In the genomic region with DNA sequence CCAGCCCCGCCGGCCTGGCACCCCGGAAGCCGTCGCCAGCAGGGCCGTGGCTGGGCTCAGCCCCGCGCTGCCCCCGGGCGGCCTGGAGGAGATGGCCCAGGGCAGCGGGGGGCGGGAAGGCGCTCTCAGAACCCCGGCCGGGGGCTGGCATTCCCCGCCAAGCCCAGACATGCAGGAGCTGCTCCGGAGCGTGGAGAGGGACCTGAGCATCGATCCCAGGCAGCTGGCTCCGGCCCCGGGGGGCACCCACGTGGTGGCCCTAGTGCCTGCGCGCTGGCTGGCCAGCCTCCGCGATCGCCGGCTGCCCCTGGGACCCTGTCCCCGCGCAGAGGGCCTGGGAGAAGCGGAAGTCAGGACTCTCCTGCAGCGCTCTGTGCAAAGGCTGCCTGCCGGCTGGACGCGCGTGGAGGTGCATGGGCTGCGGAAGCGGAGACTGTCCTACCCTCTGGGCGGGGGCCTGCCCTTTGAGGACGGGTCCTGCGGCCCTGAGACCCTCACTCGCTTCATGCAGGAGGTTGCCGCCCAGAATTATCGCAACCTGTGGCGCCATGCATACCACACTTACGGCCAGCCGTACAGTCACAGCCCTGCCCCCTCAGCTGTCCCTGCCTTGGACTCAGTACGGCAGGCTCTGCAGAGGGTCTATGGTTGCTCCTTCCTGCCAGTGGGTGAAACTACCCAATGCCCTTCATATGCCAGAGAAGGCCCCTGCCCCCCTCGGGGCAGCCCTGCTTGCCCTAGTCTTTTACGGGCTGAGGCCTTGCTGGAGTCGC, we compare ENCODE assay signal across 8 cellular contexts. TPM values are rescaled to one million over a fixed set of nuclear protein-coding genes. Genes with fewer than 3 reads are reported as not detected.
DNase-seq lines count a peak whose midpoint lies in the region; ATAC-seq and TF ChIP-seq lines count a peak whose summit lies in the region.

No MANE protein-coding gene starts in this region.

- peak overlapping the region; percentile 64 for H3K27ac ChIP-seq in CD4-positive, alpha-beta memory T cell (ENCODE audit: low read depth, low read length)
- H3K27ac ChIP-seq in thyroid gland, result peak overlapping the region in 2 of 3 donors; percentile 70 to 91

- DNase-seq in CD4-positive, alpha-beta memory T cell, result peak in 1 of 5 donors; percentile 46
- DNase-seq in NAMALWA (ENCODE audit: low spot score) (peak; percentile 9), cardiac fibroblast (ENCODE audit: low read depth in 2 of 2) (no peak), lower leg skin (ENCODE audit: low spot score in 2 of 2) (peak in 1 of 2 donors; percentile 91), thyroid gland (peak in 1 of 2 donors; percentile 33), medulla oblongata (ENCODE audit: extremely low spot score) (no peak), NCI-H128 (lab: John Stamatoyannopoulos, UW; ENCODE audit: unreplicated experiment) (no peak)

- peak overlapping the region in 6 of 7 donors; percentile 19 to 86 (median 52) for H3K27ac Mint-ChIP-seq in CD4-positive, alpha-beta memory T cell

- peaks cover 18 to 72% (median 35%) of the 10 kb centered on the region in 4 donors for H3K4me1 Mint-ChIP-seq in CD4-positive, alpha-beta memory T cell

- CTCF ChIA-PET in CD4-positive, alpha-beta memory T cell (lab: Charles Lee; ENCODE audit: partially characterized antibody), result interaction anchor here (1.4 to 2.0 kb wide), 2 partner anchors 40 to 58 kb away, joined by 7 to 13 read pairs; no protein-coding TSS in a partner anchor

- no peaks in the 10 kb centered on the region for H3K27me3 ChIP-seq in CD4-positive, alpha-beta memory T cell (ENCODE audit: insufficient read depth, low read length)
- no peaks in the 10 kb centered on the region for H3K27me3 ChIP-seq in thyroid gland

- H3K4me3 Mint-ChIP-seq in CD4-positive, alpha-beta memory T cell, result peak overlapping the region; percentile 69 to 84 (median 79)

- peaks cover 64% of the 10 kb centered on the region for H3K4me1 ChIP-seq in CD4-positive, alpha-beta memory T cell (ENCODE audit: insufficient read depth, low read length)
- peaks cover 14 to 24% of the 10 kb centered on the region in 2 donors for H3K4me1 ChIP-seq in thyroid gland

- TF ChIP-seq POLR2A in lower leg skin (IDR thresholded peaks at IDR 0.05) (no peak), thyroid gland (IDR thresholded peaks at IDR 0.05) (no peak)

- H3K9me3 ChIP-seq in CD4-positive, alpha-beta memory T cell (ENCODE audit: control insufficient read depth in 1 of 2, low read length in 2 of 2), result no peaks in the 10 kb centered on the region
- H3K9me3 ChIP-seq in thyroid gland, result no peaks in the 10 kb centered on the region

- H3K36me3 ChIP-seq in CD4-positive, alpha-beta memory T cell (ENCODE audit: insufficient read depth, low read length), result peaks cover 16% of the 10 kb centered on the region
- peaks cover 9 to 11% of the 10 kb centered on the region in 2 donors for H3K36me3 ChIP-seq in thyroid gland

- peak overlapping the region; percentile 11 to 72 for H3K4me3 ChIP-seq in CD4-positive, alpha-beta memory T cell (ENCODE audit: low read length in 2 of 2)
- H3K4me3 ChIP-seq in cardiac fibroblast (replicated peaks in 1 of 2; ENCODE audit: low read depth in 2 of 2, low read length in 2 of 2) (peak overlapping the region; percentile 56 to 58), lower leg skin (ENCODE audit: low read depth, poor library complexity, severe bottlenecking) (peak overlapping the region; percentile 84), thyroid gland (replicated peaks in 1 of 3) (peak overlapping the region; percentile 11 to 63 (median 26))

- peak; percentile 11 for ATAC-seq in GM21447 (IDR thresholded peaks at IDR 0.05; ENCODE audit: unreplicated experiment)

- POLR2A ChIA-PET in CD4-positive, alpha-beta memory T cell (lab: Charles Lee; ENCODE audit: partially characterized antibody), result interaction anchor here (0.5 to 6.3 kb wide), 10 partner anchors 9 to 104 kb away, joined by 3 to 62 read pairs (median 6); partner anchors contain the start of genes PRPF8, SERPINF1 and SMYD4

- H3K9me3 Mint-ChIP-seq in CD4-positive, alpha-beta memory T cell, result peaks cover 0 to 2% (median 0%) of the 10 kb centered on the region in 8 donors

- no peaks in the 10 kb centered on the region for H3K27me3 Mint-ChIP-seq in CD4-positive, alpha-beta memory T cell

- TF ChIP-seq CTCF in cardiac fibroblast (IDR thresholded peaks at IDR 0.05; ENCODE audit: low read depth, low read length) (no peak), lower leg skin (IDR thresholded peaks at IDR 0.05) (no peak), thyroid gland (IDR thresholded peaks at IDR 0.05) (peak in 1 of 6 experiments; percentile 5)

- peaks cover 8 to 22% of the 10 kb centered on the region in 2 donors for H3K36me3 Mint-ChIP-seq in CD4-positive, alpha-beta memory T cell

- intact Hi-C loops in CD4-positive, alpha-beta memory T cell (cut with micrococcal nuclease), result loop anchor here (1.0 to 5.0 kb wide), 3 partner anchors 37 to 317 kb away; partner anchors contain the start of genes OVCA2, RTN4RL1 and SERPINF1
- intact Hi-C loops in lower leg skin (cut with DNase I; ENCODE audit: low total_unique reads) (loop anchor here (5.0 to 10.0 kb wide), 2 partner anchors 57 to 150 kb away; no protein-coding TSS in a partner anchor), thyroid gland (cut with DNase I) (loop anchor here (5.0 kb wide), 2 partner anchors 62 to 317 kb away; partner anchors contain the start of gene OVCA2)

- WGBS in lower leg skin, 2 donors, result 37 to 38% methylated on average over 10 to 14 of the region's 51 CpGs
- 17 to 42% methylated on average over 13 to 17 of the region's 51 CpGs for WGBS in thyroid gland, 2 donors

RNA-seq across cellular contexts. Expression of gene WDR81, which starts 0.6 kb away (rescaled TPM):
- total RNA-seq in CD4-positive, alpha-beta memory T cell, result 10 to 100 TPM; 36.3 to 40.3 TPM
- 10 to 100 TPM in 1 of 2 donors, 1 to 10 TPM in 1; 4.4 to 23.4 TPM for polyA plus RNA-seq in CD4-positive, alpha-beta memory T cell
- total RNA-seq in lower leg skin (10 to 100 TPM; 42.9 to 64.4 (median 49.2) TPM), thyroid gland (10 to 100 TPM; 25.6 to 31.0 (median 30.3) TPM)

RNA-seq across cellular contexts. Expression of gene TLCD2, which starts 14.9 kb away (rescaled TPM):
- under 1 TPM; 0.75 to 0.81 TPM for total RNA-seq in CD4-positive, alpha-beta memory T cell
- polyA plus RNA-seq in CD4-positive, alpha-beta memory T cell, result under 1 TPM in 1 of 2 donors, not detected in 1; 0.24 TPM
- 1 to 10 TPM in 3 of 4 donors, under 1 TPM in 1; 0.99 to 4.5 (median 2.8) TPM for total RNA-seq in lower leg skin
- total RNA-seq in thyroid gland, result 1 to 10 TPM; 1.7 to 5.6 (median 3.7) TPM

RNA-seq across cellular contexts. Expression of gene SERPINF2, which starts 17.6 kb away (rescaled TPM):
- total RNA-seq in CD4-positive, alpha-beta memory T cell, result 1 to 10 TPM in 1 of 2 experiments, under 1 TPM in 1; 0.19 to 1.3 TPM
- under 1 TPM in 1 of 2 donors, not detected in 1; 0.14 TPM for polyA plus RNA-seq in CD4-positive, alpha-beta memory T cell
- 1 to 10 TPM; 1.2 to 9.0 (median 5.9) TPM for total RNA-seq in lower leg skin
- 1 to 10 TPM; 4.3 to 9.7 (median 7.1) TPM for total RNA-seq in thyroid gland

RNA-seq across cellular contexts. Expression of gene SERPINF1, which starts 36.8 kb away (rescaled TPM):
- total RNA-seq in CD4-positive, alpha-beta memory T cell, result under 1 TPM in 1 of 2 experiments, not detected in 1; 0.47 TPM
- polyA plus RNA-seq in CD4-positive, alpha-beta memory T cell, result under 1 TPM in 1 of 2 donors, not detected in 1; 0.69 TPM
- total RNA-seq in lower leg skin (100 to 1,000 TPM; 102 to 391 (median 114) TPM), thyroid gland (1,000 to 10,000 TPM in 1 of 4 donors, 100 to 1,000 TPM in 3; 289 to 1,632 (median 420) TPM)

RNA-seq across cellular contexts. Expression of gene PRPF8, which starts 40.4 kb away (rescaled TPM):
- total RNA-seq in CD4-positive, alpha-beta memory T cell, result 100 to 1,000 TPM; 429 to 464 TPM
- polyA plus RNA-seq in CD4-positive, alpha-beta memory T cell, result 100 to 1,000 TPM in 1 of 2 donors, 10 to 100 TPM in 1; 87.9 to 225 TPM
- 100 to 1,000 TPM; 140 to 228 (median 173) TPM for total RNA-seq in lower leg skin
- total RNA-seq in thyroid gland, result 100 to 1,000 TPM; 181 to 256 (median 242) TPM

Comparison
In these comparisons a context has a peak if more than half of its experiments do, and no peak if none do; other contexts are left out.
1. H3K4me3 ChIP-seq: peak in every context shown above with its lines; median percentile 84 in lower leg skin; 57 in cardiac fibroblast; 42 in CD4-positive, alpha-beta memory T cell; 26 in thyroid gland.